ENCODE assay signal across 15 cellular contexts in the genomic region with DNA sequence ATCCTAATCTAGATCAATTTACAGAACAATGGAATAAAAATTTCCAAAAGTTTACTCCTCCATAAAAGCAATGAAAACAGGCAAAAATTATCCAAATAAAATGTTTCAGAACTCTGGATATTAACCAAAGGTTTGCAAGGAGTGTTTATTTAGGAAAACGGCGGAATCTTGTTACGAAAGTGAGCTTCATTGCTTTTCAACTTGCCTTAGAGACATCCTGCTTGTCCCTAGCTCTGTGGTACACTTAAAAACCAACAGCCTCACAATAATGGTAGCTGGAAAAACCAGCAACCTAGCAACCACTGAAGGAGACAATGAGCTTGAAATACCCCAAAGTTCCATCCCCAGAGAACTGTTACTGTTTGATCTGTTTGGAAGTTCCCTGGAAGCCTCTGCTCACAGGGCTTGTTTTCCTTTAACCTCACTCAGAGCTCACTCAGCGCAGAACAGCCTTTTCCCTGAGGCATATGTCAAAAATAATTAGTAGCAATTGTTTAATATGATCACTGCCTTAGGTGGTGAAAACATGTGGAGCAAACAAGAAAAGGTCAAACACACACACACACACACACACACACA. TPM values are rescaled to one million over a fixed set of nuclear protein-coding genes. Genes with fewer than 3 reads are reported as not detected.
"Had no signal": no experiment of that assay in that cellular context is flagged by ENCODE, and none has a peak within 500 bp of the region (broad histone marks: within the 10 kb centered on the region; RNA-seq: fewer than 3 reads in every experiment).

No MANE protein-coding gene starts in this region.

- H3K27me3 ChIP-seq: body of pancreas, left lung, tibial artery had no signal

- ATAC-seq: body of pancreas, T-cell had no signal

- H3K36me3 ChIP-seq: left lung, tibial artery had no signal

- H3K4me3 ChIP-seq: body of pancreas, dorsolateral prefrontal cortex, left lung, skin epidermis, tibial artery had no signal

- DNase-seq: activated CD4-positive, alpha-beta T cell treated with anti-CD3 and anti-CD28 coated beads, Interleukin-2, amount 10 ng/mL, durations not matched to agents 24 days and 14 days; activated CD8-positive, alpha-beta memory T cell treated with anti-CD3 and anti-CD28 coated beads for 24 hours; body of pancreas; dorsolateral prefrontal cortex; glutamatergic neuron; left lung; T-cell; T1000; tibial artery had no signal

- H3K4me1 ChIP-seq: body of pancreas, left lung, tibial artery had no signal

- H3K9me3 ChIP-seq: body of pancreas, left lung, tibial artery had no signal

- H3K4me3 Mint-ChIP-seq: activated CD4-positive, alpha-beta T cell treated with anti-CD3 and anti-CD28 coated beads, Interleukin-2, amount 10 ng/mL, durations not matched to agents 24 days and 14 days; activated naive CD4-positive, alpha-beta T cell treated with anti-CD3 and anti-CD28 coated beads, Interleukin-2, amount 50 U/mL, for 24 hours; activated T-helper 17 cell treated with anti-CD3 and anti-CD28 coated beads, Interleukin-2, amount 50 U/mL, for 72 hours; central memory CD8-positive, alpha-beta T cell; nephron; stimulated activated effector memory CD8-positive, alpha-beta T cell treated with anti-CD3 and anti-CD28 coated beads, Interleukin-12 subunit alpha, Interleukin-12 subunit beta, amount 100 ng/mL, for 72 hours; T-cell had no signal

- H3K27ac ChIP-seq: body of pancreas, left lung, tibial artery had no signal

- H3K27ac Mint-ChIP-seq: activated naive CD4-positive, alpha-beta T cell treated with anti-CD3 and anti-CD28 coated beads, Interleukin-2, amount 50 U/mL, for 24 hours; activated T-helper 17 cell treated with anti-CD3 and anti-CD28 coated beads, Interleukin-2, amount 50 U/mL, for 72 hours; stimulated activated effector memory CD8-positive, alpha-beta T cell treated with anti-CD3 and anti-CD28 coated beads, Interleukin-12 subunit alpha, Interleukin-12 subunit beta, amount 100 ng/mL, for 72 hours had no signal

- H3K9me3 Mint-ChIP-seq: activated naive CD4-positive, alpha-beta T cell treated with anti-CD3 and anti-CD28 coated beads, Interleukin-2, amount 50 U/mL, for 24 hours; activated T-helper 17 cell treated with anti-CD3 and anti-CD28 coated beads, Interleukin-2, amount 50 U/mL, for 72 hours; central memory CD8-positive, alpha-beta T cell; nephron; stimulated activated effector memory CD8-positive, alpha-beta T cell treated with anti-CD3 and anti-CD28 coated beads, Interleukin-12 subunit alpha, Interleukin-12 subunit beta, amount 100 ng/mL, for 72 hours; T-cell had no signal

- H3K4me1 Mint-ChIP-seq: activated naive CD4-positive, alpha-beta T cell treated with anti-CD3 and anti-CD28 coated beads, Interleukin-2, amount 50 U/mL, for 24 hours; central memory CD8-positive, alpha-beta T cell; T-cell had no signal

- H3K36me3 Mint-ChIP-seq: activated naive CD4-positive, alpha-beta T cell treated with anti-CD3 and anti-CD28 coated beads, Interleukin-2, amount 50 U/mL, for 24 hours; stimulated activated effector memory CD8-positive, alpha-beta T cell treated with anti-CD3 and anti-CD28 coated beads, Interleukin-12 subunit alpha, Interleukin-12 subunit beta, amount 100 ng/mL, for 72 hours; T-cell had no signal

RNA-seq across cellular contexts. Expression of a gene that starts 43.2 kb away (rescaled TPM):
- total RNA-seq: activated CD4-positive, alpha-beta T cell treated with anti-CD3 and anti-CD28 coated beads, Interleukin-2, amount 10 ng/mL, durations not matched to agents 24 days and 14 days; activated T-helper 17 cell treated with anti-CD3 and anti-CD28 coated beads, Interleukin-2, amount 50 U/mL, for 72 hours; T-cell had no signal
